Comparison of ENCODE assay signal across 16 cellular contexts in the genomic region with DNA sequence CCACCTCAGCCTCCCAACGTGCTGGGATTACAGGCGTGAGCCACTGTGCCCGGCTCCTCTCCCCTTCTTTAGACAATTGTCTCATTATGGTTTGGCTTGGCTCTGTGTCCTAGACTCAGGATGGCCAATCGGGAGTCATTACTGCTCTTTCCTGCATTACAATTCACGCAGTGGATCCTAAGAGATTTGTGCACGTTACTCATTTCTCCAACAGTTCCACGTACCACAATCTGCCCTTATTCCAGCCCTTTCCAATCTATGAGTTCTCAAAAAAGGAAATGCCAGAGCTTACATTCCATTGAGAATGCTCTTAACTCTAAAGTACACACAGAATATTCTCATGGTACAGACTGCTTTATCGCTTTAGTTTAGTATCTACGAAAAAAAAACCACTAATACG.
"Had no signal": no experiment of that assay in that cellular context is flagged by ENCODE, and none has a peak within 500 bp of the region (broad histone marks: within the 10 kb centered on the region; RNA-seq: fewer than 3 reads in every experiment).

No MANE protein-coding gene starts in this region.

- H3K4me3 ChIP-seq: esophagus squamous epithelium, heart left ventricle, mucosa of descending colon, psoas muscle, right lobe of liver, thyroid gland had no signal

- H3K27ac ChIP-seq: esophagus squamous epithelium, heart left ventricle, psoas muscle, right lobe of liver, thyroid gland had no signal

- DNase-seq: activated CD4-positive, alpha-beta T cell treated with anti-CD3 and anti-CD28 coated beads for 48 hours; activated naive CD4-positive, alpha-beta T cell treated with Interleukin-2 at 50 U/mL for 16 hours; esophagus squamous epithelium; heart left ventricle; islet precursor cell; mucosa of descending colon; natural killer cell; nucleus accumbens; psoas muscle; right lobe of liver; stimulated activated CD4-positive, alpha-beta T cell treated with anti-CD3 and anti-CD28 coated beads, Interleukin-4, amount 100 ng/mL, for 4 hours; T-helper 1 cell; thyroid gland had no signal

- H3K9me3 Mint-ChIP-seq: activated T-helper 1 cell treated with anti-CD3 and anti-CD28 coated beads, Interleukin-12 subunit alpha, Interleukin-12 subunit beta, Interleukin-2, Interleukin-4 antibody, amounts not matched to agents 30 ng/mL and 10 ng/mL and 1 ng/mL, durations not matched to agents 14 hours and 24 hours and 36 hours had no signal

- ATAC-seq: heart left ventricle, left lobe of liver, mucosa of descending colon, natural killer cell, psoas muscle, right lobe of liver had no signal

- H3K27me3 Mint-ChIP-seq: brain had no signal

- H3K4me1 Mint-ChIP-seq: natural killer cell had no signal

- H3K27me3 ChIP-seq: esophagus squamous epithelium, heart left ventricle, right lobe of liver, thyroid gland had no signal

- H3K9me3 ChIP-seq: esophagus squamous epithelium, heart left ventricle, mucosa of descending colon, psoas muscle, right lobe of liver, thyroid gland had no signal

- H3K36me3 ChIP-seq: esophagus squamous epithelium, heart left ventricle, right lobe of liver, thyroid gland had no signal

- H3K4me3 Mint-ChIP-seq: activated T-helper 1 cell treated with anti-CD3 and anti-CD28 coated beads, Interleukin-12 subunit alpha, Interleukin-12 subunit beta, Interleukin-2, Interleukin-4 antibody, amounts not matched to agents 30 ng/mL and 10 ng/mL and 1 ng/mL, durations not matched to agents 14 hours and 24 hours and 36 hours; brain; natural killer cell had no signal

- H3K27ac Mint-ChIP-seq: activated T-helper 1 cell treated with anti-CD3 and anti-CD28 coated beads, Interleukin-12 subunit alpha, Interleukin-12 subunit beta, Interleukin-2, Interleukin-4 antibody, amounts not matched to agents 30 ng/mL and 10 ng/mL and 1 ng/mL, durations not matched to agents 14 hours and 24 hours and 36 hours; brain; natural killer cell had no signal

- H3K4me1 ChIP-seq: esophagus squamous epithelium, heart left ventricle, psoas muscle, right lobe of liver, thyroid gland had no signal
